In the genomic region with DNA sequence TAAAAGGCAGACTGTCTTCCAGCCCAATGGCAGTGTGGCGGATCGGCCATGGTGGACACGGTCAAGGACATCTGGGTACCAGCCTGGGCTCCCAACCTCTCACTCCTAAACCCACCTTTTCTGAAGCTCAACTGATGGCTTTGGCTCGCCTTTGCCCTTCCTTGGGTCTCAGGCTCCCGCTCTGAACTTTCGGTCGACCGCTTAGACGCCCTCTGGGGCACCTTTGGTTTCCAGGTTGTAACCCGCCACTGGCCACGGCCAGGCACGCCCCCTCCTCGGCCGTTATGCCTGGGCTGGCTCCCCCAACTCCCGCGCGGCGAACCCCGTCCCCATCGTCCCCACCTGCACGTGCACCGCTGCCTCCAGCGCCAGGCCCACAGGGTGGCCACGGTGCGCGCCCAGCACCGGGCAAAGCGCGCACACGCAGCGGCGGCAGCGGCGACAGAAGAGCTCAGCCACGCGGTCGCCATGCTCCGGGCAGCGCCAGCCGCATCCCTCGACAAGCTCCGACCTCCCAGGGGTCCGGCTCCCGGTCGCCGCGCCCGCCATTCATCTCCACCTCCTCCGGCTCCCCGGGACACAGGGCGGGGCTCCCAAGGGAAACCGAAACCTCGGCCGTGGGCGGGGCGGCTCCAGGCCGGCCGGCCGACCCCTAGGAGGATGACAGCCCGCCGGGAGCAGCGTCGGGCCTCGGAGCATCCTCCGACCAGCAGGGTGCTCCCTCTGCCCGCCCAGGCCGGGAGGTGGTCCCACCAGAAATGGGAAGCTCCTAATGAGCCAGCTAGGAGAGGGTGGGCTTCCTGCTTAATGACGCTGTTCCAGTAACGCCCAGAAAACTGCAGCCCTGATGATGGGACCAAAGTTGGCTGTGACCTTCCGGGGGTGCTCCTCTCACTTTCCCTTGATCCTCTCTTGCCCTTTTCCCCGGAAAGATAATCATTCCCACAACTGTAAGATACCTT, we compare ENCODE assay signal across 1 cellular context.
TF ChIP-seq lines count a peak whose summit lies in the region.

A gene with protein sequence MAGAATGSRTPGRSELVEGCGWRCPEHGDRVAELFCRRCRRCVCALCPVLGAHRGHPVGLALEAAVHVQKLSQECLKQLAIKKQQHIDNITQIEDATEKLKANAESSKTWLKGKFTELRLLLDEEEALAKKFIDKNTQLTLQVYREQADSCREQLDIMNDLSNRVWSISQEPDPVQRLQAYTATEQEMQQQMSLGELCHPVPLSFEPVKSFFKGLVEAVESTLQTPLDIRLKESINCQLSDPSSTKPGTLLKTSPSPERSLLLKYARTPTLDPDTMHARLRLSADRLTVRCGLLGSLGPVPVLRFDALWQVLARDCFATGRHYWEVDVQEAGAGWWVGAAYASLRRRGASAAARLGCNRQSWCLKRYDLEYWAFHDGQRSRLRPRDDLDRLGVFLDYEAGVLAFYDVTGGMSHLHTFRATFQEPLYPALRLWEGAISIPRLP (minus strand): TSS at position 583 of the 962 bp plus-strand sequence. CDS start 34 bp downstream, at position 549.

TF ChIP-seq in K562, 482 proteins besides CTCF, POLR2A, EP300 and RAD21 (continued from another document and continues in another):
- TF ChIP-seq, protein P1, sequence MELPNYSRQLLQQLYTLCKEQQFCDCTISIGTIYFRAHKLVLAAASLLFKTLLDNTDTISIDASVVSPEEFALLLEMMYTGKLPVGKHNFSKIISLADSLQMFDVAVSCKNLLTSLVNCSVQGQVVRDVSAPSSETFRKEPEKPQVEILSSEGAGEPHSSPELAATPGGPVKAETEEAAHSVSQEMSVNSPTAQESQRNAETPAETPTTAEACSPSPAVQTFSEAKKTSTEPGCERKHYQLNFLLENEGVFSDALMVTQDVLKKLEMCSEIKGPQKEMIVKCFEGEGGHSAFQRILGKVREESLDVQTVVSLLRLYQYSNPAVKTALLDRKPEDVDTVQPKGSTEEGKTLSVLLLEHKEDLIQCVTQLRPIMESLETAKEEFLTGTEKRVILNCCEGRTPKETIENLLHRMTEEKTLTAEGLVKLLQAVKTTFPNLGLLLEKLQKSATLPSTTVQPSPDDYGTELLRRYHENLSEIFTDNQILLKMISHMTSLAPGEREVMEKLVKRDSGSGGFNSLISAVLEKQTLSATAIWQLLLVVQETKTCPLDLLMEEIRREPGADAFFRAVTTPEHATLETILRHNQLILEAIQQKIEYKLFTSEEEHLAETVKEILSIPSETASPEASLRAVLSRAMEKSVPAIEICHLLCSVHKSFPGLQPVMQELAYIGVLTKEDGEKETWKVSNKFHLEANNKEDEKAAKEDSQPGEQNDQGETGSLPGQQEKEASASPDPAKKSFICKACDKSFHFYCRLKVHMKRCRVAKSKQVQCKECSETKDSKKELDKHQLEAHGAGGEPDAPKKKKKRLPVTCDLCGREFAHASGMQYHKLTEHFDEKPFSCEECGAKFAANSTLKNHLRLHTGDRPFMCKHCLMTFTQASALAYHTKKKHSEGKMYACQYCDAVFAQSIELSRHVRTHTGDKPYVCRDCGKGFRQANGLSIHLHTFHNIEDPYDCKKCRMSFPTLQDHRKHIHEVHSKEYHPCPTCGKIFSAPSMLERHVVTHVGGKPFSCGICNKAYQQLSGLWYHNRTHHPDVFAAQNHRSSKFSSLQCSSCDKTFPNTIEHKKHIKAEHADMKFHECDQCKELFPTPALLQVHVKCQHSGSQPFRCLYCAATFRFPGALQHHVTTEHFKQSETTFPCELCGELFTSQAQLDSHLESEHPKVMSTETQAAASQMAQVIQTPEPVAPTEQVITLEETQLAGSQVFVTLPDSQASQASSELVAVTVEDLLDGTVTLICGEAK (IDR thresholded peaks at IDR 0.05), result no peak
- TF ChIP-seq, protein P1 (CRISPR knock-in tag; IDR thresholded peaks at IDR 0.05), result no peak
- TF ChIP-seq OTX1 (CRISPR knock-in tag; IDR thresholded peaks at IDR 0.05) (no peak; the same call in 1 of the 2 replicates), ZNF24 (IDR thresholded peaks at IDR 0.05) (no peak), CBX3 (IDR thresholded peaks at IDR 0.05; ENCODE audit: borderline replicate concordance in 1 of 2, low read length in 2 of 2) (0 out of 3 replicates have a peak, but pooled peaks of 1 of the 2 experiments have one; percentile 1), MAZ (CRISPR knock-in tag; conservative IDR thresholded peaks at IDR 0.05 in 1 of 2, IDR thresholded peaks at IDR 0.05 in 1 of 2) (peak; percentile 73 to 87; a peak in 3 of 4 replicates), GABPB1 (CRISPR knock-in tag; IDR thresholded peaks at IDR 0.05) (peak; percentile 71), SRSF3 (IDR thresholded peaks at IDR 0.05; ENCODE audit: insufficient read depth, low read length) (no peak), MYC (IDR thresholded peaks at IDR 0.05; ENCODE audit: low read depth, low read length) (peak; percentile 87), MYC (CRISPR knock-in tag; IDR thresholded peaks at IDR 0.05; ENCODE audit: borderline replicate concordance, low read depth) (no peak), SMARCA4 (IDR thresholded peaks at IDR 0.05) (no peak), SRSF7 (optimal IDR thresholded peaks at IDR 0.05; ENCODE audit: low read depth, low read length) (no peak), BMI1 (IDR thresholded peaks at IDR 0.05; ENCODE audit: low read length) (no peak), ZNF707 (CRISPR knock-in tag; conservative IDR thresholded peaks at IDR 0.05) (no peak), HNRNPL (IDR thresholded peaks at IDR 0.05; ENCODE audit: low read depth, low read length) (0 out of 2 replicates have a peak, but pooled peaks have one; percentile 56), ZNF184 (CRISPR knock-in tag; IDR thresholded peaks at IDR 0.05) (no peak), ZNF79 (CRISPR knock-in tag; IDR thresholded peaks at IDR 0.05; ENCODE audit: low read depth) (no peak), STAT5B (CRISPR knock-in tag; IDR thresholded peaks at IDR 0.05) (no peak), ZNF124 (CRISPR knock-in tag; IDR thresholded peaks at IDR 0.05) (no peak), NUFIP1 (IDR thresholded peaks at IDR 0.05; ENCODE audit: partially characterized antibody) (no peak), CREM (IDR thresholded peaks at IDR 0.05; ENCODE audit: low read depth) (0 out of 2 replicates have a peak, but pooled peaks have one; percentile 3), SAFB2 (IDR thresholded peaks at IDR 0.05; ENCODE audit: borderline replicate concordance, low read depth, low read length, severe bottlenecking) (no peak), PHF20 (IDR thresholded peaks at IDR 0.05; ENCODE audit: partially characterized antibody) (peak; percentile 45), MEIS2 (IDR thresholded peaks at IDR 0.05; ENCODE audit: partially characterized antibody) (peak; percentile 3), TEAD4 (IDR thresholded peaks at IDR 0.05; ENCODE audit: low read length) (no peak), TEAD4 (CRISPR knock-in tag; IDR thresholded peaks at IDR 0.05; ENCODE audit: borderline replicate concordance) (peak; percentile 48; the same call in 1 of the 2 replicates), SRSF9 (IDR thresholded peaks at IDR 0.05; ENCODE audit: borderline replicate concordance, low read depth, low read length) (no peak), CCNT2 (IDR thresholded peaks at IDR 0.05; ENCODE audit: borderline replicate concordance, extremely low read depth, insufficient read length, low read depth, low read length) (no peak), MAFF (IDR thresholded peaks at IDR 0.05; ENCODE audit: low read length) (no peak), PML (IDR thresholded peaks at IDR 0.05; ENCODE audit: low read length) (0 out of 2 replicates have a peak, but pooled peaks have one; percentile 16), SOX6 (IDR thresholded peaks at IDR 0.05) (no peak)
- TF ChIP-seq, protein P2, sequence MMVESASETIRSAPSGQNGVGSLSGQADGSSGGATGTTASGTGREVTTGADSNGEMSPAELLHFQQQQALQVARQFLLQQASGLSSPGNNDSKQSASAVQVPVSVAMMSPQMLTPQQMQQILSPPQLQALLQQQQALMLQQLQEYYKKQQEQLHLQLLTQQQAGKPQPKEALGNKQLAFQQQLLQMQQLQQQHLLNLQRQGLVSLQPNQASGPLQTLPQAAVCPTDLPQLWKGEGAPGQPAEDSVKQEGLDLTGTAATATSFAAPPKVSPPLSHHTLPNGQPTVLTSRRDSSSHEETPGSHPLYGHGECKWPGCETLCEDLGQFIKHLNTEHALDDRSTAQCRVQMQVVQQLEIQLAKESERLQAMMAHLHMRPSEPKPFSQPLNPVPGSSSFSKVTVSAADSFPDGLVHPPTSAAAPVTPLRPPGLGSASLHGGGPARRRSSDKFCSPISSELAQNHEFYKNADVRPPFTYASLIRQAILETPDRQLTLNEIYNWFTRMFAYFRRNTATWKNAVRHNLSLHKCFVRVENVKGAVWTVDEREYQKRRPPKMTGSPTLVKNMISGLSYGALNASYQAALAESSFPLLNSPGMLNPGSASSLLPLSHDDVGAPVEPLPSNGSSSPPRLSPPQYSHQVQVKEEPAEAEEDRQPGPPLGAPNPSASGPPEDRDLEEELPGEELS (CRISPR knock-in tag; IDR thresholded peaks at IDR 0.05; ENCODE audit: borderline replicate concordance), result peak; percentile 86
- TF ChIP-seq, protein P3, sequence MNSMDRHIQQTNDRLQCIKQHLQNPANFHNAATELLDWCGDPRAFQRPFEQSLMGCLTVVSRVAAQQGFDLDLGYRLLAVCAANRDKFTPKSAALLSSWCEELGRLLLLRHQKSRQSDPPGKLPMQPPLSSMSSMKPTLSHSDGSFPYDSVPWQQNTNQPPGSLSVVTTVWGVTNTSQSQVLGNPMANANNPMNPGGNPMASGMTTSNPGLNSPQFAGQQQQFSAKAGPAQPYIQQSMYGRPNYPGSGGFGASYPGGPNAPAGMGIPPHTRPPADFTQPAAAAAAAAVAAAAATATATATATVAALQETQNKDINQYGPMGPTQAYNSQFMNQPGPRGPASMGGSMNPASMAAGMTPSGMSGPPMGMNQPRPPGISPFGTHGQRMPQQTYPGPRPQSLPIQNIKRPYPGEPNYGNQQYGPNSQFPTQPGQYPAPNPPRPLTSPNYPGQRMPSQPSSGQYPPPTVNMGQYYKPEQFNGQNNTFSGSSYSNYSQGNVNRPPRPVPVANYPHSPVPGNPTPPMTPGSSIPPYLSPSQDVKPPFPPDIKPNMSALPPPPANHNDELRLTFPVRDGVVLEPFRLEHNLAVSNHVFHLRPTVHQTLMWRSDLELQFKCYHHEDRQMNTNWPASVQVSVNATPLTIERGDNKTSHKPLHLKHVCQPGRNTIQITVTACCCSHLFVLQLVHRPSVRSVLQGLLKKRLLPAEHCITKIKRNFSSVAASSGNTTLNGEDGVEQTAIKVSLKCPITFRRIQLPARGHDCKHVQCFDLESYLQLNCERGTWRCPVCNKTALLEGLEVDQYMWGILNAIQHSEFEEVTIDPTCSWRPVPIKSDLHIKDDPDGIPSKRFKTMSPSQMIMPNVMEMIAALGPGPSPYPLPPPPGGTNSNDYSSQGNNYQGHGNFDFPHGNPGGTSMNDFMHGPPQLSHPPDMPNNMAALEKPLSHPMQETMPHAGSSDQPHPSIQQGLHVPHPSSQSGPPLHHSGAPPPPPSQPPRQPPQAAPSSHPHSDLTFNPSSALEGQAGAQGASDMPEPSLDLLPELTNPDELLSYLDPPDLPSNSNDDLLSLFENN (IDR thresholded peaks at IDR 0.05; ENCODE audit: low read depth in 2 of 2, low read length in 2 of 2), result 0 out of 4 replicates have a peak, but pooled peaks of 1 of the 2 experiments have one; percentile 8
- TF ChIP-seq, protein P4, sequence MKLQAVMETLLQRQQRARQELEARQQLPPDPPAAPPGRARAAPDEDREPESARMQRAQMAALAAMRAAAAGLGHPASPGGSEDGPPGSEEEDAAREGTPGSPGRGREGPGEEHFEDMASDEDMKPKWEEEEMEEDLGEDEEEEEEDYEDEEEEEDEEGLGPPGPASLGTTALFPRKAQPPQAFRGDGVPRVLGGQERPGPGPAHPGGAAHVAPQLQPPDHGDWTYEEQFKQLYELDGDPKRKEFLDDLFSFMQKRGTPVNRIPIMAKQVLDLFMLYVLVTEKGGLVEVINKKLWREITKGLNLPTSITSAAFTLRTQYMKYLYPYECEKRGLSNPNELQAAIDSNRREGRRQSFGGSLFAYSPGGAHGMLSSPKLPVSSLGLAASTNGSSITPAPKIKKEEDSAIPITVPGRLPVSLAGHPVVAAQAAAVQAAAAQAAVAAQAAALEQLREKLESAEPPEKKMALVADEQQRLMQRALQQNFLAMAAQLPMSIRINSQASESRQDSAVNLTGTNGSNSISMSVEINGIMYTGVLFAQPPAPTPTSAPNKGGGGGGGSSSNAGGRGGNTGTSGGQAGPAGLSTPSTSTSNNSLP (IDR thresholded peaks at IDR 0.05; ENCODE audit: borderline replicate concordance, low read depth, low read length), result no peak
- TF ChIP-seq, protein P5, sequence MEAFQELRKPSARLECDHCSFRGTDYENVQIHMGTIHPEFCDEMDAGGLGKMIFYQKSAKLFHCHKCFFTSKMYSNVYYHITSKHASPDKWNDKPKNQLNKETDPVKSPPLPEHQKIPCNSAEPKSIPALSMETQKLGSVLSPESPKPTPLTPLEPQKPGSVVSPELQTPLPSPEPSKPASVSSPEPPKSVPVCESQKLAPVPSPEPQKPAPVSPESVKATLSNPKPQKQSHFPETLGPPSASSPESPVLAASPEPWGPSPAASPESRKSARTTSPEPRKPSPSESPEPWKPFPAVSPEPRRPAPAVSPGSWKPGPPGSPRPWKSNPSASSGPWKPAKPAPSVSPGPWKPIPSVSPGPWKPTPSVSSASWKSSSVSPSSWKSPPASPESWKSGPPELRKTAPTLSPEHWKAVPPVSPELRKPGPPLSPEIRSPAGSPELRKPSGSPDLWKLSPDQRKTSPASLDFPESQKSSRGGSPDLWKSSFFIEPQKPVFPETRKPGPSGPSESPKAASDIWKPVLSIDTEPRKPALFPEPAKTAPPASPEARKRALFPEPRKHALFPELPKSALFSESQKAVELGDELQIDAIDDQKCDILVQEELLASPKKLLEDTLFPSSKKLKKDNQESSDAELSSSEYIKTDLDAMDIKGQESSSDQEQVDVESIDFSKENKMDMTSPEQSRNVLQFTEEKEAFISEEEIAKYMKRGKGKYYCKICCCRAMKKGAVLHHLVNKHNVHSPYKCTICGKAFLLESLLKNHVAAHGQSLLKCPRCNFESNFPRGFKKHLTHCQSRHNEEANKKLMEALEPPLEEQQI (IDR thresholded peaks at IDR 0.05), result no peak
